In the genomic region with DNA sequence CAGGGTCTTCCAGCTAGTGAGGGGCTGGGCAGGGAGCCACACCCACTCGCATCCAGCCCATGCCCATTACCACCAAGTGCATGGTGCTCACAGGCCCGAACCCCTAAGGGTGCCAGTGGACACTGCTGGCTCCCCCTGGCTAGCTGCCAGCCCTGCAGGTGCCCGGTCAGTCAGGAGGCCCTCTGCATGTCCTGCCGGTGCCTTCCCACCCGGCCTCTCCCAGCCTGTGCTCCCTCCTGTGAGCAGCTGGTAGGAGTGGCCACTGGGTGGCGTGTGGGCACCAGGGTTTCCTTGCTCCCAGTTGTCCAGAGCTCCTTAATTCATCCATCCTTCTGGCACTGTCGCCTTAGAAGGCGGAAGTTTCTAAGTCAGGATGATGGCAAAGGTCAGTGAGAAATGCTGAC, we compare ENCODE assay signal across 2 cellular contexts.
TF ChIP-seq lines count a peak whose summit lies in the region.

No MANE protein-coding gene starts in this region.

TF ChIP-seq in endothelial cell of umbilical vein, 7 proteins besides CTCF, POLR2A, EP300 and RAD21 (continued from another document):
- TF ChIP-seq MAX (IDR thresholded peaks at IDR 0.05; ENCODE audit: insufficient read depth, insufficient read length) (no peak), EZH2 (IDR thresholded peaks at IDR 0.05; ENCODE audit: borderline replicate concordance, low read depth, low read length, severe bottlenecking) (no peak), GATA2 (IDR thresholded peaks at IDR 0.05; ENCODE audit: insufficient read depth, insufficient read length, low read depth, low read length) (no peak), POLR2AphosphoS5 (IDR thresholded peaks at IDR 0.05; ENCODE audit: insufficient read depth, low read depth, low read length) (no peak), MYC (IDR thresholded peaks at IDR 0.05; ENCODE audit: low read depth, low read length) (no peak), FOS (IDR thresholded peaks at IDR 0.05; ENCODE audit: borderline replicate concordance, insufficient read depth, low read length) (no peak)

TF ChIP-seq in neural cell, 6 proteins besides CTCF, POLR2A, EP300 and RAD21 (continued from another document):
- TF ChIP-seq SMC3 (conservative IDR thresholded peaks at IDR 0.05; ENCODE audit: poor library complexity): peak; percentile 81
- no peak for TF ChIP-seq MXI1 (conservative IDR thresholded peaks at IDR 0.05; ENCODE audit: poor library complexity, severe bottlenecking)
